ENCODE assay signal across 1 cellular context in the genomic region with DNA sequence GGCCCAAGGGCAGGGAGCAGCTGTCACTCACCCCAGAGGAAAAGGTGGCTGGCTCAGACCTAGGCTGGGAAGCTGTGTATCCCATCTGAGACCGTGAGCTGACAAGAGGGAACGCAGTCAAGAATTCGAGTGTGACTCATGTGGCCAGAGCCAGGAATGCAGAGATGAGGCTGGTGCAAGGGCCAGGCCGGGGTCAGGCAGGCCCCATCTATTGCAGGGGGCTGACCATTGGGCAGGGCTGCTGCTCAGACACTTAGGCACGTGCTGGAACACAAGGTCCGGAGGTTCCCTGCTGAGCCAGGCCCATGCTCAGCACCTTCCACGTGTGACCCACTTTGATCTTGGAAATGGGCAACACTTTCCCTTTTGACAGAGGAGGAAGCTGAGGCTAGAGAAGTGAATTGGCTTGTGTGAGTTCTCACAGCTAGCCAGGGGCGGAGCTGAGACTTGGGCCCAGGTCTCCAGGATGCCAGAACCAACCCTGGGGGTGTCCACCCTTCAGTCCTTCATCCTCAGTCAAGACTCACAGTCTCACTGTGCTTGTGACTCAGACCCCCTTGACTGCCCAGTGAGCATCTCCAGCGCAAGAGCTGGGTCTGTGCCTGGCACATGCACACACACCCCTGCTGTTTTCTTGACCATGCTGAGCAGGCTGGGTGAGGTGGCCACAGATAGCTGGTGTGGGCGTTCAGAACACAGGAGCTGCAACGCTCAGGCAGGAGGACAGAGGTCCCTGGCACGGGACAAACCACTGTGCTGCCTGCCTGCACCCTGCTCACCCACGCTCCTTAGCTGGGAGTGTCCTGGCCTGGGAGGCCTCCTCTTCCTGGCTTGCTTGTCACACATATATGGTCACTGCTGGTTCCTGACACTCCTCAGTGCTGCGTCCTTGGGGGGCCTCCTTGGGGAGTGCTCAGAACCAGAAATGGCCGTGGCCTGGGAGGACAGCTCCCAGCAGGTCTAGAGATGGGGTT.
TF ChIP-seq lines count a peak whose summit lies in the region.

No MANE protein-coding gene starts in this region.

TF ChIP-seq in A549, 52 proteins besides CTCF, POLR2A, EP300 and RAD21 (continued from another document):
- TF ChIP-seq, protein P1, sequence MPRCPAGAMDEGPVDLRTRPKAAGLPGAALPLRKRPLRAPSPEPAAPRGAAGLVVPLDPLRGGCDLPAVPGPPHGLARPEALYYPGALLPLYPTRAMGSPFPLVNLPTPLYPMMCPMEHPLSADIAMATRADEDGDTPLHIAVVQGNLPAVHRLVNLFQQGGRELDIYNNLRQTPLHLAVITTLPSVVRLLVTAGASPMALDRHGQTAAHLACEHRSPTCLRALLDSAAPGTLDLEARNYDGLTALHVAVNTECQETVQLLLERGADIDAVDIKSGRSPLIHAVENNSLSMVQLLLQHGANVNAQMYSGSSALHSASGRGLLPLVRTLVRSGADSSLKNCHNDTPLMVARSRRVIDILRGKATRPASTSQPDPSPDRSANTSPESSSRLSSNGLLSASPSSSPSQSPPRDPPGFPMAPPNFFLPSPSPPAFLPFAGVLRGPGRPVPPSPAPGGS (IDR thresholded peaks at IDR 0.05): no peak
- no peak for TF ChIP-seq HOXB5 (CRISPR knock-in tag; IDR thresholded peaks at IDR 0.05)
- no peak for TF ChIP-seq SREBF2 (IDR thresholded peaks at IDR 0.05)
- no peak for TF ChIP-seq RNF2 (IDR thresholded peaks at IDR 0.05; ENCODE audit: borderline replicate concordance, low read depth)
- TF ChIP-seq, protein P2, sequence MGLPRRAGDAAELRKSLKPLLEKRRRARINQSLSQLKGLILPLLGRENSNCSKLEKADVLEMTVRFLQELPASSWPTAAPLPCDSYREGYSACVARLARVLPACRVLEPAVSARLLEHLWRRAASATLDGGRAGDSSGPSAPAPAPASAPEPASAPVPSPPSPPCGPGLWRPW (IDR thresholded peaks at IDR 0.05): no peak
- TF ChIP-seq, protein P3, sequence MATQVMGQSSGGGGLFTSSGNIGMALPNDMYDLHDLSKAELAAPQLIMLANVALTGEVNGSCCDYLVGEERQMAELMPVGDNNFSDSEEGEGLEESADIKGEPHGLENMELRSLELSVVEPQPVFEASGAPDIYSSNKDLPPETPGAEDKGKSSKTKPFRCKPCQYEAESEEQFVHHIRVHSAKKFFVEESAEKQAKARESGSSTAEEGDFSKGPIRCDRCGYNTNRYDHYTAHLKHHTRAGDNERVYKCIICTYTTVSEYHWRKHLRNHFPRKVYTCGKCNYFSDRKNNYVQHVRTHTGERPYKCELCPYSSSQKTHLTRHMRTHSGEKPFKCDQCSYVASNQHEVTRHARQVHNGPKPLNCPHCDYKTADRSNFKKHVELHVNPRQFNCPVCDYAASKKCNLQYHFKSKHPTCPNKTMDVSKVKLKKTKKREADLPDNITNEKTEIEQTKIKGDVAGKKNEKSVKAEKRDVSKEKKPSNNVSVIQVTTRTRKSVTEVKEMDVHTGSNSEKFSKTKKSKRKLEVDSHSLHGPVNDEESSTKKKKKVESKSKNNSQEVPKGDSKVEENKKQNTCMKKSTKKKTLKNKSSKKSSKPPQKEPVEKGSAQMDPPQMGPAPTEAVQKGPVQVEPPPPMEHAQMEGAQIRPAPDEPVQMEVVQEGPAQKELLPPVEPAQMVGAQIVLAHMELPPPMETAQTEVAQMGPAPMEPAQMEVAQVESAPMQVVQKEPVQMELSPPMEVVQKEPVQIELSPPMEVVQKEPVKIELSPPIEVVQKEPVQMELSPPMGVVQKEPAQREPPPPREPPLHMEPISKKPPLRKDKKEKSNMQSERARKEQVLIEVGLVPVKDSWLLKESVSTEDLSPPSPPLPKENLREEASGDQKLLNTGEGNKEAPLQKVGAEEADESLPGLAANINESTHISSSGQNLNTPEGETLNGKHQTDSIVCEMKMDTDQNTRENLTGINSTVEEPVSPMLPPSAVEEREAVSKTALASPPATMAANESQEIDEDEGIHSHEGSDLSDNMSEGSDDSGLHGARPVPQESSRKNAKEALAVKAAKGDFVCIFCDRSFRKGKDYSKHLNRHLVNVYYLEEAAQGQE (IDR thresholded peaks at IDR 0.05): no peak
- no peak for TF ChIP-seq ZNF302 (CRISPR knock-in tag; IDR thresholded peaks at IDR 0.05)
- no peak for TF ChIP-seq CBX8 (IDR thresholded peaks at IDR 0.05)
- TF ChIP-seq ESRRA (IDR thresholded peaks at IDR 0.05; ENCODE audit: borderline replicate concordance, low read length): no peak
- TF ChIP-seq, protein P4, sequence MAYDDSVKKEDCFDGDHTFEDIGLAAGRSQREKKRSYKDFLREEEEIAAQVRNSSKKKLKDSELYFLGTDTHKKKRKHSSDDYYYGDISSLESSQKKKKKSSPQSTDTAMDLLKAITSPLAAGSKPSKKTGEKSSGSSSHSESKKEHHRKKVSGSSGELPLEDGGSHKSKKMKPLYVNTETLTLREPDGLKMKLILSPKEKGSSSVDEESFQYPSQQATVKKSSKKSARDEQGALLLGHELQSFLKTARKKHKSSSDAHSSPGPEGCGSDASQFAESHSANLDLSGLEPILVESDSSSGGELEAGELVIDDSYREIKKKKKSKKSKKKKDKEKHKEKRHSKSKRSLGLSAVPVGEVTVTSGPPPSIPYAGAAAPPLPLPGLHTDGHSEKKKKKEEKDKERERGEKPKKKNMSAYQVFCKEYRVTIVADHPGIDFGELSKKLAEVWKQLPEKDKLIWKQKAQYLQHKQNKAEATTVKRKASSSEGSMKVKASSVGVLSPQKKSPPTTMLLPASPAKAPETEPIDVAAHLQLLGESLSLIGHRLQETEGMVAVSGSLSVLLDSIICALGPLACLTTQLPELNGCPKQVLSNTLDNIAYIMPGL (CRISPR knock-in tag; IDR thresholded peaks at IDR 0.05; ENCODE audit: borderline replicate concordance): no peak
- no peak for TF ChIP-seq HDAC2 (IDR thresholded peaks at IDR 0.05)
- TF ChIP-seq PHF8 (IDR thresholded peaks at IDR 0.05; ENCODE audit: borderline replicate concordance, low read depth): no peak
- TF ChIP-seq CHD2 (IDR thresholded peaks at IDR 0.05; ENCODE audit: low read length, partially characterized antibody): no peak
- no peak for TF ChIP-seq ZFP36 (IDR thresholded peaks at IDR 0.05; ENCODE audit: borderline replicate concordance, partially characterized antibody)
- TF ChIP-seq CHD4 (IDR thresholded peaks at IDR 0.05; ENCODE audit: borderline replicate concordance): no peak
- TF ChIP-seq MAZ (IDR thresholded peaks at IDR 0.05; ENCODE audit: borderline replicate concordance, low read depth, low read length): no peak
- TF ChIP-seq TFCP2L1 (CRISPR knock-in tag; IDR thresholded peaks at IDR 0.05): no peak
- peak; percentile 33; the same call in 1 of the 2 replicates for TF ChIP-seq GATA3 (IDR thresholded peaks at IDR 0.05; ENCODE audit: borderline replicate concordance)
- TF ChIP-seq, protein P5, sequence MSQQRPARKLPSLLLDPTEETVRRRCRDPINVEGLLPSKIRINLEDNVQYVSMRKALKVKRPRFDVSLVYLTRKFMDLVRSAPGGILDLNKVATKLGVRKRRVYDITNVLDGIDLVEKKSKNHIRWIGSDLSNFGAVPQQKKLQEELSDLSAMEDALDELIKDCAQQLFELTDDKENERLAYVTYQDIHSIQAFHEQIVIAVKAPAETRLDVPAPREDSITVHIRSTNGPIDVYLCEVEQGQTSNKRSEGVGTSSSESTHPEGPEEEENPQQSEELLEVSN (IDR thresholded peaks at IDR 0.05; ENCODE audit: borderline replicate concordance, low read depth): no peak; the same call in 1 of the 2 replicates
- TF ChIP-seq RFX5 (IDR thresholded peaks at IDR 0.05): no peak
- no peak for TF ChIP-seq RCOR1 (IDR thresholded peaks at IDR 0.05; ENCODE audit: low read depth, low read length)
- TF ChIP-seq ZC3H11A (IDR thresholded peaks at IDR 0.05): no peak
- TF ChIP-seq MYC (IDR thresholded peaks at IDR 0.05; ENCODE audit: borderline replicate concordance, low read length): no peak
- TF ChIP-seq SMC3 (IDR thresholded peaks at IDR 0.05): no peak
- TF ChIP-seq JUNB (IDR thresholded peaks at IDR 0.05): 0 out of 2 replicates have a peak, but pooled peaks have one; percentile 9
- no peak for TF ChIP-seq POLR2AphosphoS2 (conservative IDR thresholded peaks at IDR 0.05; ENCODE audit: low read length)
- no peak for TF ChIP-seq FOSB (CRISPR knock-in tag; IDR thresholded peaks at IDR 0.05)
- TF ChIP-seq, protein P6, sequence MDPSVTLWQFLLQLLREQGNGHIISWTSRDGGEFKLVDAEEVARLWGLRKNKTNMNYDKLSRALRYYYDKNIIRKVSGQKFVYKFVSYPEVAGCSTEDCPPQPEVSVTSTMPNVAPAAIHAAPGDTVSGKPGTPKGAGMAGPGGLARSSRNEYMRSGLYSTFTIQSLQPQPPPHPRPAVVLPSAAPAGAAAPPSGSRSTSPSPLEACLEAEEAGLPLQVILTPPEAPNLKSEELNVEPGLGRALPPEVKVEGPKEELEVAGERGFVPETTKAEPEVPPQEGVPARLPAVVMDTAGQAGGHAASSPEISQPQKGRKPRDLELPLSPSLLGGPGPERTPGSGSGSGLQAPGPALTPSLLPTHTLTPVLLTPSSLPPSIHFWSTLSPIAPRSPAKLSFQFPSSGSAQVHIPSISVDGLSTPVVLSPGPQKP (IDR thresholded peaks at IDR 0.05; ENCODE audit: low read depth, low read length): no peak
- no peak for TF ChIP-seq EHMT2 (IDR thresholded peaks at IDR 0.05; ENCODE audit: low read depth)
- TF ChIP-seq BHLHE40 (IDR thresholded peaks at IDR 0.05; ENCODE audit: low read depth, low read length): no peak
- no peak for TF ChIP-seq EHF (CRISPR knock-in tag; IDR thresholded peaks at IDR 0.05)
- no peak for TF ChIP-seq HOXB13 (CRISPR knock-in tag; IDR thresholded peaks at IDR 0.05; ENCODE audit: low read depth)
- no peak for TF ChIP-seq HOXA7 (CRISPR knock-in tag; IDR thresholded peaks at IDR 0.05)
- TF ChIP-seq ZSCAN20 (CRISPR knock-in tag; IDR thresholded peaks at IDR 0.05): no peak
- no peak for TF ChIP-seq KDM5A (IDR thresholded peaks at IDR 0.05)
